23 cellular contexts compared by ENCODE assay signal in the genomic region with DNA sequence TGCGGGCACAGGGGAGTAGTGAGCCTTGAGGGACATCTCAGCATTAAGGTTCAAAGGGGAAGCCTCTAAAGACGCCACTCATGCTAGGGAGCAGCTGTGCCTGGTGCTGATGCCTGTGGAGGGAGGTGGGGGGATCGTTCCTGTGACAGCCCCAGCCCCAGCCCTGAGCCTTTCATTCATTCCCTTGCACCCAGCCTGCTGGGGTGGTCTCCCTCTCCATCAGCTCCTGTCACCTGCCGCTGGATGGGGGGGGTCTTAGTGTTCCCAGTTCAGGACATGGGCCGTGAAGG. TPM values are rescaled to one million over a fixed set of nuclear protein-coding genes. Genes with fewer than 3 reads are reported as not detected.
A peak's percentile ranks its signal among the peaks of the same experiment; 100 is the strongest.
DNase-seq lines count a peak whose midpoint lies in the region; ATAC-seq, FAIRE-seq and TF ChIP-seq lines count a peak whose summit lies in the region.
"Had no signal": no experiment of that assay in that cellular context is flagged by ENCODE, and none has a peak within 500 bp of the region (broad histone marks: within the 10 kb centered on the region; RNA-seq: fewer than 3 reads in every experiment).

No MANE protein-coding gene starts in this region.

- H3K9ac ChIP-seq in SK-N-SH (no peak overlapping the region), H1 (replicated peaks in 1 of 4; ENCODE audit: extremely low read depth in 1 of 4, low read depth in 3 of 4, low read length in 3 of 4) (no peak overlapping the region)

- TF ChIP-seq EP300 in SK-N-SH (IDR thresholded peaks at IDR 0.05; ENCODE audit: borderline replicate concordance in 1 of 2, low read depth in 1 of 2, low read length in 1 of 2) (no peak), H1 (IDR thresholded peaks at IDR 0.05; ENCODE audit: borderline replicate concordance in 1 of 2, low read depth in 2 of 2, low read length in 2 of 2) (no peak)

- no peak overlapping the region for H2BK5ac ChIP-seq in H1 (ENCODE audit: low read depth, low read length)

- TF ChIP-seq POLR2A in H1 (IDR thresholded peaks at IDR 0.05; ENCODE audit: control extremely low read depth in 1 of 2, low read depth in 2 of 2, low read length in 2 of 2) (no peak), gastrocnemius medialis (IDR thresholded peaks at IDR 0.05) (no peak)

- no peaks in the 10 kb centered on the region for H3K9me2 ChIP-seq in SK-N-SH

- H3K36me3 ChIP-seq in SK-N-SH (replicated peaks in 1 of 2; ENCODE audit: control insufficient read depth in 1 of 2, insufficient read depth in 2 of 2, low read length in 1 of 2), result peaks cover 46 to 84% of the 10 kb centered on the region in 2 experiments
- H3K36me3 ChIP-seq in H1 (ENCODE audit: control insufficient read depth in 2 of 4, insufficient read depth in 4 of 4, low read length in 3 of 4), result peaks cover 0 to 24% (median 5%) of the 10 kb centered on the region in 4 experiments; a peak in 5 of 8 replicates
- H3K36me3 ChIP-seq in gastrocnemius medialis, result peaks cover 0 to 46% of the 10 kb centered on the region in 2 donors

- H2BK12ac ChIP-seq in H1 (ENCODE audit: low read depth, low read length), result no peak overlapping the region

- no peak overlapping the region for H3K14ac ChIP-seq in H1 (ENCODE audit: insufficient read length)

- POLR2A ChIA-PET in SK-N-SH (lab: Yijun Ruan, JAX) (no interaction called here), H1 (lab: Charles Lee; ENCODE audit: partially characterized antibody) (interaction anchor here (0.8 kb wide), 1 partner anchor 13 kb away, joined by 3 read pairs; no protein-coding TSS in a partner anchor)

- H4K20me1 ChIP-seq in SK-N-SH (ENCODE audit: insufficient read depth) (peaks cover 20% of the 10 kb centered on the region; the same call in 1 of the 2 replicates), H1 (replicated peaks in 1 of 2; ENCODE audit: control insufficient read depth in 1 of 2, insufficient read depth in 2 of 2, low read length in 2 of 2) (peaks cover 0 to 2% of the 10 kb centered on the region in 2 experiments)

- H2AFZ ChIP-seq in SK-N-SH (ENCODE audit: low read depth) (no peak overlapping the region), H1 (ENCODE audit: low read length) (no peak overlapping the region)

- no peak overlapping the region for H3K23ac ChIP-seq in H1 (ENCODE audit: insufficient read length)

- H3K23me2 ChIP-seq in H1 (ENCODE audit: low read depth, low read length), result no peaks in the 10 kb centered on the region

- H3K4me2 ChIP-seq in SK-N-SH, result no peak overlapping the region
- H3K4me2 ChIP-seq in H1 (ENCODE audit: insufficient read depth in 1 of 2, low read depth in 2 of 2, low read length in 2 of 2), result no peak overlapping the region
- H3K4me2 ChIP-seq: A549 had no signal

- H2BK15ac ChIP-seq in H1 (ENCODE audit: low read length), result no peak overlapping the region

- H3K56ac ChIP-seq in H1 (replicated peaks; ENCODE audit: insufficient read length, low read depth, low read length), result no peak overlapping the region

- no peak overlapping the region for H3K27ac ChIP-seq in SK-N-SH (ENCODE audit: low read depth in 2 of 2, low read length in 1 of 2)
- H3K27ac ChIP-seq in H1 (ENCODE audit: low read depth, low read length), result no peak overlapping the region
- H3K27ac ChIP-seq in gastrocnemius medialis, result no peak overlapping the region
- H3K27ac ChIP-seq: 22Rv1, A549 had no signal

- no peak overlapping the region for H4K5ac ChIP-seq in H1 (ENCODE audit: insufficient read length, low read depth, low read length)

- H3K79me2 ChIP-seq in SK-N-SH (ENCODE audit: insufficient read depth), result peaks cover 8% of the 10 kb centered on the region; the same call in 1 of the 2 replicates
- H3K79me2 ChIP-seq in H1 (ENCODE audit: control insufficient read depth in 1 of 2, insufficient read depth in 2 of 2, low read length in 2 of 2), result no peaks in the 10 kb centered on the region

- peak overlapping the region; percentile 8; the same call in 1 of the 2 replicates for H4K8ac ChIP-seq in H1 (ENCODE audit: extremely low read depth, insufficient read depth, low read length)

- H2BK20ac ChIP-seq in H1 (ENCODE audit: low read length), result no peak overlapping the region

- ATAC-seq in SK-N-SH treated with all-trans-retinoic acid at 6 μM for 48 hours, result no peak
- ATAC-seq in gastrocnemius medialis, result no peak
- ATAC-seq in HG03280 (IDR thresholded peaks at IDR 0.05; ENCODE audit: unreplicated experiment), result no peak
- ATAC-seq: A549, GM12878 had no signal

- intact Hi-C loops in posterior vena cava (cut with DNase I), result no loop called here
- intact Hi-C loops in gastrocnemius medialis (cut with DNase I; ENCODE audit: low total_unique reads), result no loop called here

- no peak overlapping the region for H2AK5ac ChIP-seq in H1 (ENCODE audit: low read depth, low read length)

- no peaks in the 10 kb centered on the region; the same call in 1 of the 2 replicates for H3K79me1 ChIP-seq in H1 (ENCODE audit: low read depth, low read length)

- no peak overlapping the region for H2BK120ac ChIP-seq in H1 (replicated peaks; ENCODE audit: low read depth, low read length)

- H3K27me3 ChIP-seq in SK-N-SH (ENCODE audit: insufficient read depth) (no peaks in the 10 kb centered on the region), H1 (replicated peaks in 1 of 4; ENCODE audit: control insufficient read depth in 3 of 4, extremely low read depth in 1 of 4, insufficient read depth in 3 of 4, low read length in 3 of 4) (no peaks in the 10 kb centered on the region; a peak in 1 of 7 replicates), gastrocnemius medialis (no peaks in the 10 kb centered on the region)

- no peak for TF ChIP-seq CTCF in SK-N-SH (IDR thresholded peaks at IDR 0.05)
- TF ChIP-seq CTCF in H1 (IDR thresholded peaks at IDR 0.05; ENCODE audit: control extremely low read depth in 1 of 3, insufficient read depth in 1 of 3, low read depth in 1 of 3, low read length in 3 of 3), result no peak
- TF ChIP-seq CTCF in gastrocnemius medialis (IDR thresholded peaks at IDR 0.05 in 4 of 5, conservative IDR thresholded peaks at IDR 0.05 in 1 of 5), result no peak

- H3K9me3 ChIP-seq in SK-N-SH, result no peaks in the 10 kb centered on the region
- H3K9me3 ChIP-seq in H1 (ENCODE audit: insufficient read depth in 2 of 2, low read depth in 1 of 2, low read length in 1 of 2), result no peaks in the 10 kb centered on the region; a peak in 1 of 4 replicates
- no peaks in the 10 kb centered on the region for H3K9me3 ChIP-seq in gastrocnemius medialis

- 93% methylated on average over 2 of the region's 5 CpGs for WGBS in SK-N-SH (ENCODE audit: low lambda C conversion rate)
- 88% methylated on average over 5 of the region's 5 CpGs; no CpG with 5 or more reads in 1 of the 2 experiments for WGBS in H1 (ENCODE audit: extremely low coverage in 1 of 2, insufficient coverage in 1 of 2, insufficient read length in 1 of 2, insufficient replicate concordance in 2 of 2, low coverage in 1 of 2, low lambda C conversion rate in 2 of 2, missing lambda C conversion rate in 1 of 2), 2 experiments

- H3K18ac ChIP-seq in H1 (ENCODE audit: extremely low read depth, low read length), result no peak overlapping the region

- DNase-seq in SK-N-SH (peak; percentile 29), H1 (ENCODE audit: low read depth in 1 of 2, low spot score in 2 of 2) (no peak), posterior vena cava (ENCODE audit: low spot score) (peak; percentile 53), AML-193 (lab: John Stamatoyannopoulos, UW) (no peak), gastrocnemius medialis (no peak), SKM-1 treated with dmso at 0.1 percent for 144 hours (lab: John Stamatoyannopoulos, UW; ENCODE audit: unreplicated experiment) (no peak)
- DNase-seq: C1 segment of cervical spinal cord; CD4-positive, CD25-positive, alpha-beta regulatory T cell; CD8-positive, alpha-beta memory T cell; COR-L47; DMS 273 treated with DMSO at 0.1 percent for 48 hours; DMS53; DND-41; EL; HCEC 1CT; IMR-90 had no signal

- H3K4me1 ChIP-seq in SK-N-SH (ENCODE audit: control insufficient read depth in 1 of 2, insufficient read depth in 2 of 2, low read depth in 1 of 2, low read length in 1 of 2) (no peaks in the 10 kb centered on the region), H1 (replicated peaks in 1 of 4; ENCODE audit: control insufficient read depth in 3 of 4, insufficient read depth in 4 of 4, low read length in 3 of 4) (no peaks in the 10 kb centered on the region), gastrocnemius medialis (no peaks in the 10 kb centered on the region)
- H3K4me1 ChIP-seq: A549 had no signal

- no peak overlapping the region for H4K91ac ChIP-seq in H1 (replicated peaks; ENCODE audit: insufficient read length, low read length)

- no peak overlapping the region for H3K4ac ChIP-seq in H1 (replicated peaks; ENCODE audit: insufficient read length, low read depth, low read length)

- TF ChIP-seq RAD21 in SK-N-SH (IDR thresholded peaks at IDR 0.05; ENCODE audit: low read length), result no peak
- TF ChIP-seq RAD21 in H1 (IDR thresholded peaks at IDR 0.05 in 1 of 2, conservative IDR thresholded peaks at IDR 0.05 in 1 of 2; ENCODE audit: low read depth in 2 of 2, low read length in 2 of 2), result no peak

- FAIRE-seq in H1 (lab: Jason Lieb, UNC), result no peak
- FAIRE-seq: A549, GM12878, GM19239, HTR-8/SVneo had no signal

- CTCF ChIA-PET in SK-N-SH (lab: Yijun Ruan, JAX), result interaction anchor here (0.7 to 2.8 kb wide), 2 partner anchors 10 to 57 kb away, joined by 3 to 12 read pairs; no protein-coding TSS in a partner anchor
- CTCF ChIA-PET in H1 (lab: Charles Lee; ENCODE audit: partially characterized antibody), result interaction anchor here (1.7 kb wide), 1 partner anchor 10 kb away, joined by 6 read pairs; no protein-coding TSS in a partner anchor

- no peaks in the 10 kb centered on the region for H3F3A ChIP-seq in SK-N-SH (replicated peaks; ENCODE audit: insufficient read depth)

- no peak overlapping the region for H3K4me3 ChIP-seq in SK-N-SH (ENCODE audit: low read depth in 2 of 2, low read length in 1 of 2)
- H3K4me3 ChIP-seq in H1 (ENCODE audit: extremely low read depth in 1 of 4, insufficient read depth in 2 of 4, low read depth in 3 of 4, low read length in 4 of 4), result no peak overlapping the region
- H3K4me3 ChIP-seq in gastrocnemius medialis, result no peak overlapping the region
- H3K4me3 ChIP-seq: A549, GM12878 had no signal

- in situ Hi-C loops in gastrocnemius medialis (cut with MboI; ENCODE audit: low sequenced_read_pairs in 4 of 4), result no loop called here

RNA-seq across cellular contexts. Expression of a gene that starts 11.6 kb away (rescaled TPM):
- polyA plus RNA-seq in SK-N-SH (2012; rRNA removed) (18.0 and 18.6 TPM in 2 replicates), H1 (2011; rRNA removed) (3.6 and 6.3 TPM in 2 replicates)
- 8.8 and 11.0 TPM in 2 replicates for polyA plus RNA-seq in SK-N-SH (2012; cell fraction: cytosol; rRNA removed)
- polyA plus RNA-seq in SK-N-SH (2012; cell fraction: nucleus; rRNA removed), result 82.5 and 113 TPM in 2 replicates
- total RNA-seq in H1 (2021; fragmentation: NEBNext Ultra II Directional; extraction: Animal tissue kit (Norgen Biotek cat#: 25700)), result 13.7 and 15.5 TPM in 2 replicates
- polyA plus RNA-seq in H1 (2011; cell fraction: cytosol; rRNA removed), result 5.4 TPM
- 12.3 TPM for polyA plus RNA-seq in H1 (2011; cell fraction: nucleus; rRNA removed)
- polyA plus RNA-seq in H1 (2012, experiment 1 of 2), result 7.2 to 11.4 TPM (median 10.5 TPM) in 4 replicates
- polyA plus RNA-seq in H1 (2012, experiment 2 of 2), result 4.4 TPM
- 4.5 TPM for polyA plus RNA-seq in H1 (2013, experiment 1 of 2)
- 4.4 TPM for polyA plus RNA-seq in H1 (2013, experiment 2 of 2)
- 1.4 and 3.9 TPM in 2 replicates for polyA minus RNA-seq in H1 (2011; rRNA and poly(A)+ RNA removed)
- polyA minus RNA-seq in H1 (2011; cell fraction: cytosol; rRNA and poly(A)+ RNA removed), result 5.4 TPM
- polyA minus RNA-seq in H1 (2011; cell fraction: nucleus; rRNA and poly(A)+ RNA removed), result 4.3 TPM
- total RNA-seq in posterior vena cava (10 to 100 TPM; 16.1 to 22.5 TPM), gastrocnemius medialis (10 to 100 TPM; 11.4 to 19.1 (median 18.1) TPM)

RNA-seq across cellular contexts. Expression of a gene that starts 33.4 kb away (rescaled TPM):
- polyA plus RNA-seq in SK-N-SH (2012; rRNA removed), result 15.9 and 17.6 TPM in 2 replicates
- polyA plus RNA-seq in SK-N-SH (2012; cell fraction: cytosol; rRNA removed), result 8.4 and 15.2 TPM in 2 replicates
- 7.8 and 8.3 TPM in 2 replicates for polyA plus RNA-seq in SK-N-SH (2012; cell fraction: nucleus; rRNA removed)
- total RNA-seq in H1 (2021; fragmentation: NEBNext Ultra II Directional; extraction: Animal tissue kit (Norgen Biotek cat#: 25700)), result 5.5 and 5.7 TPM in 2 replicates
- 4.3 and 4.4 TPM in 2 replicates for polyA plus RNA-seq in H1 (2011; rRNA removed)
- 5.4 TPM for polyA plus RNA-seq in H1 (2011; cell fraction: cytosol; rRNA removed)
- polyA plus RNA-seq in H1 (2011; cell fraction: nucleus; rRNA removed), result 6.3 TPM
- polyA plus RNA-seq in H1 (2012, experiment 1 of 2), result 2.0 to 4.2 TPM (median 3.2 TPM) in 4 replicates
- 2.2 TPM for polyA plus RNA-seq in H1 (2012, experiment 2 of 2)
- 4.1 TPM for polyA plus RNA-seq in H1 (2013, experiment 1 of 2)
- polyA plus RNA-seq in H1 (2013, experiment 2 of 2), result 4.0 TPM
- polyA minus RNA-seq in H1 (2011; rRNA and poly(A)+ RNA removed), result 9.9 and 11.6 TPM in 2 replicates
- polyA minus RNA-seq in H1 (2011; cell fraction: cytosol; rRNA and poly(A)+ RNA removed), result 6.5 TPM
- polyA minus RNA-seq in H1 (2011; cell fraction: nucleus; rRNA and poly(A)+ RNA removed), result 5.6 TPM
- 10 to 100 TPM in 1 of 2 donors, 1 to 10 TPM in 1; 8.1 to 11.9 TPM for total RNA-seq in posterior vena cava
- total RNA-seq in gastrocnemius medialis, result 10 to 100 TPM in 3 of 4 donors, 1 to 10 TPM in 1; 9.5 to 21.6 (median 13.0) TPM

RNA-seq across cellular contexts. Expression of a gene that starts 58.0 kb away (rescaled TPM):
- polyA plus RNA-seq in SK-N-SH (2012; rRNA removed) (9.5 and 15.2 TPM in 2 replicates), H1 (2011; rRNA removed) (5.0 and 6.7 TPM in 2 replicates)
- polyA plus RNA-seq in SK-N-SH (2012; cell fraction: cytosol; rRNA removed), result 9.3 and 10.2 TPM in 2 replicates
- 22.7 and 45.7 TPM in 2 replicates for polyA plus RNA-seq in SK-N-SH (2012; cell fraction: nucleus; rRNA removed)
- 16.2 and 16.8 TPM in 2 replicates for total RNA-seq in H1 (2021; fragmentation: NEBNext Ultra II Directional; extraction: Animal tissue kit (Norgen Biotek cat#: 25700))
- 8.1 TPM for polyA plus RNA-seq in H1 (2011; cell fraction: cytosol; rRNA removed)
- polyA plus RNA-seq in H1 (2011; cell fraction: nucleus; rRNA removed), result 13.2 TPM
- 4.8 to 10.1 TPM (median 6.5 TPM) in 4 replicates for polyA plus RNA-seq in H1 (2012, experiment 1 of 2)
- 0.54 TPM for polyA plus RNA-seq in H1 (2012, experiment 2 of 2)
- polyA plus RNA-seq in H1 (2013, experiment 1 of 2), result 10.3 TPM
- polyA plus RNA-seq in H1 (2013, experiment 2 of 2), result 10.2 TPM
- polyA minus RNA-seq in H1 (2011; rRNA and poly(A)+ RNA removed), result 12.9 and 21.0 TPM in 2 replicates
- 16.0 TPM for polyA minus RNA-seq in H1 (2011; cell fraction: cytosol; rRNA and poly(A)+ RNA removed)
- 23.3 TPM for polyA minus RNA-seq in H1 (2011; cell fraction: nucleus; rRNA and poly(A)+ RNA removed)
- total RNA-seq in posterior vena cava (10 to 100 TPM; 22.6 to 25.0 TPM), gastrocnemius medialis (1 to 10 TPM; 4.5 to 8.9 (median 5.3) TPM)

RNA-seq across cellular contexts. Expression of a gene that starts 58.9 kb away (rescaled TPM):
- 31.3 and 39.1 TPM in 2 replicates for polyA plus RNA-seq in SK-N-SH (2012; rRNA removed)
- 23.3 and 29.6 TPM in 2 replicates for polyA plus RNA-seq in SK-N-SH (2012; cell fraction: cytosol; rRNA removed)
- polyA plus RNA-seq in SK-N-SH (2012; cell fraction: nucleus; rRNA removed), result 45.0 and 62.8 TPM in 2 replicates
- total RNA-seq in H1 (2021; fragmentation: NEBNext Ultra II Directional; extraction: Animal tissue kit (Norgen Biotek cat#: 25700)), result 25.7 and 26.1 TPM in 2 replicates
- polyA plus RNA-seq in H1 (2011; rRNA removed), result 23.0 and 37.3 TPM in 2 replicates
- polyA plus RNA-seq in H1 (2011; cell fraction: cytosol; rRNA removed), result 21.9 TPM
- polyA plus RNA-seq in H1 (2011; cell fraction: nucleus; rRNA removed), result 30.1 TPM
- 18.8 to 22.4 TPM (median 19.7 TPM) in 4 replicates for polyA plus RNA-seq in H1 (2012, experiment 1 of 2)
- 26.1 TPM for polyA plus RNA-seq in H1 (2012, experiment 2 of 2)
- 18.3 TPM for polyA plus RNA-seq in H1 (2013, experiment 1 of 2)
- 18.0 TPM for polyA plus RNA-seq in H1 (2013, experiment 2 of 2)
- polyA minus RNA-seq in H1 (2011; rRNA and poly(A)+ RNA removed), result 12.6 and 15.0 TPM in 2 replicates
- polyA minus RNA-seq in H1 (2011; cell fraction: cytosol; rRNA and poly(A)+ RNA removed), result 18.3 TPM
- polyA minus RNA-seq in H1 (2011; cell fraction: nucleus; rRNA and poly(A)+ RNA removed), result 12.6 TPM
- total RNA-seq in posterior vena cava, result 10 to 100 TPM; 16.0 to 20.6 TPM
- total RNA-seq in gastrocnemius medialis, result 10 to 100 TPM; 20.1 to 30.4 (median 26.1) TPM

Comparison
In these comparisons a context has a peak if more than half of its experiments do, and no peak if none do; other contexts are left out.
1. DNase-seq: peak in SK-N-SH (single experiment) and posterior vena cava (single experiment); none in H1 (0 of 2), AML-193 (0 of 2), gastrocnemius medialis (0 of 2) and SKM-1 treated with dmso at 0.1 percent for 144 hours (single experiment).